Comparison of ENCODE assay signal across 24 cellular contexts in genomic region chr6:158121335-158121734, GRCh38.
"Had no signal": no experiment of that assay in that cellular context is flagged by ENCODE, and none has a peak within 500 bp of the region (broad histone marks: within the 10 kb centered on the region; RNA-seq: fewer than 3 reads in every experiment).

No MANE protein-coding gene starts in this region.

- H3K4me1 ChIP-seq: colonic mucosa, esophagus muscularis mucosa, gastroesophageal sphincter, neural progenitor cell, spleen, testis, upper lobe of left lung had no signal

- H3K27me3 ChIP-seq: colonic mucosa, dorsolateral prefrontal cortex, esophagus muscularis mucosa, gastroesophageal sphincter, neural progenitor cell, spleen, testis, upper lobe of left lung had no signal

- H3K4me2 ChIP-seq: neural progenitor cell had no signal

- H3K4me3 ChIP-seq: colonic mucosa, dorsolateral prefrontal cortex, esophagus muscularis mucosa, gastroesophageal sphincter, mucosa of descending colon, neural progenitor cell, spleen, testis, upper lobe of left lung had no signal

- H3K36me3 ChIP-seq: colonic mucosa, neural progenitor cell had no signal

- H3K9ac ChIP-seq: neural progenitor cell had no signal

- H3K27ac ChIP-seq: colonic mucosa, esophagus muscularis mucosa, gastroesophageal sphincter, neural progenitor cell, spleen, testis, upper lobe of left lung had no signal

- DNase-seq: activated B cell treated with CpG ODN at 0.5 μM for 24 hours; activated CD4-positive, alpha-beta T cell treated with anti-CD3 and anti-CD28 coated beads for 36 hours; activated CD4-positive, alpha-beta T cell treated with anti-CD3 and anti-CD28 coated beads, Interleukin-2, amount 50 U/mL, for 48 hours; activated effector memory CD4-positive, alpha-beta T cell treated with Interleukin-2 at 50 U/mL for 16 hours; activated naive CD4-positive, alpha-beta T cell treated with anti-CD3 and anti-CD28 coated beads for 36 hours; activated naive CD8-positive, alpha-beta T cell treated with anti-CD3 and anti-CD28 coated beads, Interleukin-2, amount 10 ng/mL, durations not matched to agents 7 days and 5 days; activated T-cell treated with anti-CD3 and anti-CD28 coated beads, Interleukin-2, amount 50 U/mL, for 72 hours; amniotic stem cell; colonic mucosa; dorsolateral prefrontal cortex; effector memory CD8-positive, alpha-beta T cell; left colon; naive thymus-derived CD4-positive, alpha-beta T cell; retina; spleen; stimulated activated CD4-positive, alpha-beta T cell treated with anti-CD3 and anti-CD28 coated beads, Interleukin-4, amount 100 ng/mL, for 1 hour; stimulated activated naive CD4-positive, alpha-beta T cell; T-helper 9 cell; testis; upper lobe of left lung had no signal

- H3K9me3 ChIP-seq: colonic mucosa, esophagus muscularis mucosa, gastroesophageal sphincter, mucosa of descending colon, spleen, testis, upper lobe of left lung had no signal

- ATAC-seq: activated CD4-positive, alpha-beta T cell treated with anti-CD3 and anti-CD28 coated beads for 36 hours; activated T-cell treated with anti-CD3 and anti-CD28 coated beads, Interleukin-2, amount 50 U/mL, for 72 hours; effector memory CD8-positive, alpha-beta T cell; gastroesophageal sphincter; naive thymus-derived CD4-positive, alpha-beta T cell had no signal

- H2AFZ ChIP-seq: neural progenitor cell had no signal
